Comparison of ENCODE assay signal across 16 cellular contexts in the genomic region with DNA sequence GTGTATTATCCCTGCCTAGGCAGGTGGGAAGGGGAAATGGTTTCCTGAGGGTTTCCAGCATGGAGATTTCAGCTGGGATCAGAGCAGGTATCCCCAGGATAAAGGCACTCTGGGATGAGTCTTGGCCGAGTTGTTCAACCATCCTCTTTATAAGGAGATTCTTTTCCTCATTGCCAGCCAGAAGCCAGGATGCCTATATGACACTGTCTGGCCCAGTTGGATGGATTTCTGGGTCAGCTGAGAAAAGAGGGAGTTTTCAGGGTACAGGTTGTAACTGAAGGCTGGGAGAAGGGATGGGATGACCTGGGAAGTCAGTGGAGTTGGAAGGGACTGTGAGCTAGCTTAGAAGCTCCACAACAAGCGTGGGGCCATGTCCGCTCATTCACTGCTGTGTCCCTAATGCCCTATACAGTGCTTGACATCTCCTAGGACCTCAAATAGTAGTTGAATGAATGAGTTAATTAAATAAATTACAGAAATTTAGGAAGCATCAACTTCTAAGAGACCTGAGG. TPM values are rescaled to one million over a fixed set of nuclear protein-coding genes. Genes with fewer than 3 reads are reported as not detected.
A peak's percentile ranks its signal among the peaks of the same experiment; 100 is the strongest.
DNase-seq lines count a peak whose midpoint lies in the region; ATAC-seq and TF ChIP-seq lines count a peak whose summit lies in the region.
"Had no signal": no experiment of that assay in that cellular context is flagged by ENCODE, and none has a peak within 500 bp of the region (broad histone marks: within the 10 kb centered on the region; RNA-seq: fewer than 3 reads in every experiment).

No MANE protein-coding gene starts in this region.

- H3K27me3 ChIP-seq in esophagus squamous epithelium (no peaks in the 10 kb centered on the region), spleen (replicated peaks in 1 of 7) (peaks cover 0 to 5% (median 0%) of the 10 kb centered on the region in 7 donors), uterus (no peaks in the 10 kb centered on the region)
- H3K27me3 ChIP-seq: MG63 had no signal

- peak; percentile 25 for DNase-seq in activated effector memory CD4-positive, alpha-beta T cell treated with anti-CD3 and anti-CD28 coated beads, Interleukin-2, amount 50 U/mL, for 16 hours
- no peak for DNase-seq in activated effector memory CD4-positive, alpha-beta T cell treated with Interleukin-2 at 50 U/mL for 16 hours
- DNase-seq in esophagus squamous epithelium (lab: John Stamatoyannopoulos, UW) (no peak), spleen (peak; percentile 21), uterus (peak in 1 of 2 donors; percentile 14), pons (ENCODE audit: low spot score) (no peak), NCI-H774 (lab: John Stamatoyannopoulos, UW) (no peak)
- DNase-seq: DMS 273 treated with DMSO at 0.1 percent for 48 hours, H9, KG1, MG63, NCI-H1105, NCI-H1694 treated with DMSO at 0.1 percent for 48 hours, NCI-H748 treated with DMSO at 0.1 percent for 48 hours, PC-9 had no signal

- no peak overlapping the region for H3K4me3 ChIP-seq in esophagus squamous epithelium
- no peak overlapping the region for H3K4me3 ChIP-seq in spleen
- no peak overlapping the region for H3K4me3 ChIP-seq in uterus
- H3K4me3 ChIP-seq: MG63, PC-9 had no signal

- H3K27ac ChIP-seq in esophagus squamous epithelium (peak overlapping the region in 3 of 4 donors; percentile 64 to 72 (median 68)), spleen (no peak overlapping the region), uterus (peak overlapping the region; percentile 75 to 87)
- H3K27ac ChIP-seq: PC-9 had no signal

- no peak for ATAC-seq in GM19395 (IDR thresholded peaks at IDR 0.05; ENCODE audit: unreplicated experiment)

- H3K9me3 ChIP-seq in esophagus squamous epithelium, result no peaks in the 10 kb centered on the region
- no peaks in the 10 kb centered on the region for H3K9me3 ChIP-seq in spleen
- H3K9me3 ChIP-seq in uterus, result no peaks in the 10 kb centered on the region
- H3K9me3 ChIP-seq: MG63 had no signal

- H3K4me1 ChIP-seq in esophagus squamous epithelium, result peaks cover 3 to 78% (median 19%) of the 10 kb centered on the region in 3 donors
- peaks cover 0 to 4% (median 0%) of the 10 kb centered on the region in 6 donors for H3K4me1 ChIP-seq in spleen
- H3K4me1 ChIP-seq in uterus, result peaks cover 4 to 10% of the 10 kb centered on the region in 2 donors

- no peak for TF ChIP-seq CTCF in esophagus squamous epithelium (IDR thresholded peaks at IDR 0.05)
- TF ChIP-seq CTCF in spleen (IDR thresholded peaks at IDR 0.05 in 8 of 11, conservative IDR thresholded peaks at IDR 0.05 in 3 of 11), result no peak
- TF ChIP-seq CTCF in uterus (IDR thresholded peaks at IDR 0.05), result no peak

- H3K36me3 ChIP-seq in esophagus squamous epithelium (no peaks in the 10 kb centered on the region), spleen (no peaks in the 10 kb centered on the region), uterus (no peaks in the 10 kb centered on the region)
- H3K36me3 ChIP-seq: MG63 had no signal

- WGBS in esophagus squamous epithelium, 2 donors, result 73 to 89% methylated on average over 3 of the region's 3 CpGs
- WGBS in spleen, 5 donors, result 84 to 95% (median 91%) methylated on average over 3 of the region's 3 CpGs

- TF ChIP-seq POLR2A in esophagus squamous epithelium (IDR thresholded peaks at IDR 0.05), result no peak
- no peak for TF ChIP-seq POLR2A in spleen (IDR thresholded peaks at IDR 0.05)
- TF ChIP-seq POLR2A in uterus (IDR thresholded peaks at IDR 0.05), result no peak

- intact Hi-C loops in esophagus squamous epithelium (cut with DNase I), result no loop called here
- intact Hi-C loops in spleen (cut with DNase I; ENCODE audit: low total_unique reads), result no loop called here
- intact Hi-C loops in uterus (cut with DNase I; ENCODE audit: low total_unique reads), result no loop called here

RNA-seq across cellular contexts. Expression of gene RHOB, which starts 8.3 kb away (rescaled TPM):
- total RNA-seq in esophagus squamous epithelium (100 to 1,000 TPM in 3 of 4 donors, 10 to 100 TPM in 1; 61.7 to 245 (median 144) TPM), spleen (100 to 1,000 TPM in 6 of 7 donors, 10 to 100 TPM in 1; 94.3 to 309 (median 233) TPM), uterus (1,000 to 10,000 TPM in 1 of 4 donors, 100 to 1,000 TPM in 3; 242 to 1,280 (median 486) TPM)
- 10 to 100 TPM; 32.6 to 69.0 (median 61.0) TPM for polyA plus RNA-seq in spleen

Comparison
In these comparisons a context has a peak if more than half of its experiments do, and no peak if none do; other contexts are left out.
1. DNase-seq: peak in activated effector memory CD4-positive, alpha-beta T cell treated with anti-CD3 and anti-CD28 coated beads, Interleukin-2, amount 50 U/mL, for 16 hours (single experiment) and spleen (single experiment); none in activated effector memory CD4-positive, alpha-beta T cell treated with Interleukin-2 at 50 U/mL for 16 hours (single experiment), esophagus squamous epithelium (single experiment), pons (single experiment) and NCI-H774 (single experiment).
2. H3K27ac ChIP-seq: peak in esophagus squamous epithelium (3 of 4) and uterus (2 of 2); none in spleen (0 of 8).